ENCODE assay signal across 8 cellular contexts in the genomic region with DNA sequence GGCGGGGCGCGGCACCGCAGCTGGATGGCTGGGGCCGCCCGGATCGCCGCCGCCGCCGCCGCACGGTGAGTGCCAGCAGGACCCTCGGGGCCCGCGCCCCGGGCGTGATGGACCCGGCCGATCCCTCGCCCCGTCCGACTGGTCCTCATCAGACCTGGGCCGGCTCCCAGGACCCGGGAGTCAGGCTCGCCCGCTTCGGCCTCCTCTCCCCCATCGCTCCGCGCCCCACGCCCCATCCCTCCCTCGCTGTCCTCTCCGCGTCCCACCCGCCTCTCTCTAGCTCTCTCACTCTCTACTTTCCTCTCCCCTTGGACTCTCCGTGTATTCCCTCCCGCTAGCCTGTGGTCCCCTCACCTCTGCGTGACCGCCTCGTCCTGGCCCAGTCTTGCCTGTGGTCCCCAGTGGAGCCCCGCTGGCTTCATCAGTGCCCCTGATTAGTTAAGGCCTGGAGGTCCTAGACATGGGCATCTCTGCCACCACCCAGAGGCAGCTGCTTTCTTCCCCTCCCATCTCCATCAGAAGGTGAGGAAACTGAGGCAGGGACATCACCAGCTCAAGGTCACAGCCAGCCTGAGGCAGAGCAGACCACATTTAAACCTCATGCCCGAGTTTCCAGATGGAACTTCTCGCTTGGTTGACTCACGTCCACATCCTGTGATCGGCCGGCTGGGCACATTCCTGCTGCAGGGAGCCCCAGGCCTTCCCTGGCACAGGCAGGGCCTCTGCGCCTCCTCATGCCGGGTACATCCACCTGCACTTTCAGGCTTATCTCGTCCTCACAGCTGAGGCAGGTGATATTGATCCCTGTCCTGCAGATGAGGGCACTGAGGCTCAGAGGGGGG. TPM values are rescaled to one million over a fixed set of nuclear protein-coding genes. Genes with fewer than 3 reads are reported as not detected.
A peak's percentile ranks its signal among the peaks of the same experiment; 100 is the strongest.
DNase-seq lines count a peak whose midpoint lies in the region; ATAC-seq and TF ChIP-seq lines count a peak whose summit lies in the region.

No MANE protein-coding gene starts in this region.

- H3K36me3 Mint-ChIP-seq in activated naive CD4-positive, alpha-beta T cell treated with anti-CD3 and anti-CD28 coated beads, Interleukin-2, amount 10 ng/mL, durations not matched to agents 7 days and 5 days: peaks cover 6% of the 10 kb centered on the region

- peak overlapping the region; percentile 91 for H3K4me3 Mint-ChIP-seq in activated naive CD4-positive, alpha-beta T cell treated with anti-CD3 and anti-CD28 coated beads, Interleukin-2, amount 10 ng/mL, durations not matched to agents 7 days and 5 days

- DNase-seq in activated naive CD4-positive, alpha-beta T cell treated with anti-CD3 and anti-CD28 coated beads, Interleukin-2, amount 10 ng/mL, durations not matched to agents 7 days and 5 days: no peak
- no peak for DNase-seq in activated naive CD4-positive, alpha-beta T cell treated with Interleukin-2 at 50 U/mL for 16 hours
- DNase-seq in NCI-H446 treated with DMSO at 0.1 percent for 48 hours (lab: John Stamatoyannopoulos, UW): peak; percentile 17
- DNase-seq in cerebellar cortex (ENCODE audit: low spot score): peak; percentile 61
- no peak for DNase-seq in left lobe of liver (ENCODE audit: low spot score)
- DNase-seq in suprapubic skin (ENCODE audit: low spot score in 2 of 2): peak; percentile 83 to 85
- no peak for DNase-seq in central memory CD4-positive, alpha-beta T cell

- peaks cover 21% of the 10 kb centered on the region for H3K36me3 ChIP-seq in suprapubic skin

- H3K27ac ChIP-seq in suprapubic skin: peak overlapping the region; percentile 93

- no peaks in the 10 kb centered on the region for H3K27me3 Mint-ChIP-seq in activated naive CD4-positive, alpha-beta T cell treated with anti-CD3 and anti-CD28 coated beads, Interleukin-2, amount 10 ng/mL, durations not matched to agents 7 days and 5 days

- peak overlapping the region; percentile 90 for H3K27ac Mint-ChIP-seq in activated naive CD4-positive, alpha-beta T cell treated with anti-CD3 and anti-CD28 coated beads, Interleukin-2, amount 10 ng/mL, durations not matched to agents 7 days and 5 days

- H3K4me1 ChIP-seq in suprapubic skin: peaks cover 46% of the 10 kb centered on the region

- no peaks in the 10 kb centered on the region for H3K9me3 ChIP-seq in suprapubic skin

- no peak for TF ChIP-seq EP300 in suprapubic skin (IDR thresholded peaks at IDR 0.05)

- H3K27me3 ChIP-seq in suprapubic skin: no peaks in the 10 kb centered on the region

- H3K4me3 ChIP-seq in suprapubic skin: peak overlapping the region; percentile 69

- H3K9me3 Mint-ChIP-seq in activated naive CD4-positive, alpha-beta T cell treated with anti-CD3 and anti-CD28 coated beads, Interleukin-2, amount 10 ng/mL, durations not matched to agents 7 days and 5 days: no peaks in the 10 kb centered on the region

- TF ChIP-seq CTCF in suprapubic skin (IDR thresholded peaks at IDR 0.05): no peak

- CTCF ChIA-PET in activated naive CD4-positive, alpha-beta T cell treated with anti-CD3 and anti-CD28 coated beads, Interleukin-2, amount 10 ng/mL, durations not matched to agents 7 days and 5 days (lab: Charles Lee): interaction anchor here (0.8 to 7.8 kb wide), 4 partner anchors 9 to 231 kb away, joined by 3 to 133 read pairs (median 3); no protein-coding TSS in a partner anchor

- ATAC-seq in left lobe of liver: peak; percentile 1
- ATAC-seq in HG03095 (IDR thresholded peaks at IDR 0.05; ENCODE audit: unreplicated experiment): no peak

- WGBS in suprapubic skin: 2% methylated on average over 17 of the region's 50 CpGs

- TF ChIP-seq POLR2A in suprapubic skin (IDR thresholded peaks at IDR 0.05): no peak

- H3K4me1 Mint-ChIP-seq in activated naive CD4-positive, alpha-beta T cell treated with anti-CD3 and anti-CD28 coated beads, Interleukin-2, amount 10 ng/mL, durations not matched to agents 7 days and 5 days: peaks cover 30% of the 10 kb centered on the region

RNA-seq across cellular contexts. Expression of a gene that starts 0.4 kb away (rescaled TPM):
- total RNA-seq in left lobe of liver (15.8 TPM), suprapubic skin (10 to 100 TPM; 45.5 to 53.8 (median 52.3) TPM)

RNA-seq across cellular contexts. Expression of a gene that starts 17.4 kb away (rescaled TPM):
- total RNA-seq in left lobe of liver (64.6 TPM), suprapubic skin (100 to 1,000 TPM in 3 of 4 donors, 10 to 100 TPM in 1; 52.5 to 124 (median 103) TPM)

RNA-seq across cellular contexts. Expression of a gene that starts 30.5 kb away (rescaled TPM):
- total RNA-seq in left lobe of liver (10.9 TPM), suprapubic skin (10 to 100 TPM in 2 of 4 donors, 1 to 10 TPM in 2; 4.7 to 13.4 (median 9.8) TPM)

RNA-seq across cellular contexts. Expression of a gene that starts 40.1 kb away (rescaled TPM):
- total RNA-seq in left lobe of liver (0.68 TPM), suprapubic skin (1 to 10 TPM in 2 of 4 donors, under 1 TPM in 1, not detected in 1; 0.59 to 4.6 (median 1.0) TPM)

RNA-seq across cellular contexts. Expression of a gene that starts 56.3 kb away (rescaled TPM):
- total RNA-seq in left lobe of liver (0.08 TPM), suprapubic skin (under 1 TPM in 2 of 4 donors, not detected in 2; 0.21 to 0.57 TPM)

Comparison
In these comparisons a context has a peak if more than half of its experiments do, and no peak if none do; other contexts are left out.
1. DNase-seq: peak in NCI-H446 treated with DMSO at 0.1 percent for 48 hours (single experiment), cerebellar cortex (single experiment) and suprapubic skin (2 of 2); none in activated naive CD4-positive, alpha-beta T cell treated with anti-CD3 and anti-CD28 coated beads, Interleukin-2, amount 10 ng/mL, durations not matched to agents 7 days and 5 days (single experiment), activated naive CD4-positive, alpha-beta T cell treated with Interleukin-2 at 50 U/mL for 16 hours (single experiment), left lobe of liver (single experiment) and central memory CD4-positive, alpha-beta T cell (single experiment).